21 cellular contexts compared by ENCODE assay signal in genomic region chr6:97917369-97917768, GRCh38.
DNase-seq lines count a peak whose midpoint lies in the region; ATAC-seq, FAIRE-seq and TF ChIP-seq lines count a peak whose summit lies in the region.
"Had no signal": no experiment of that assay in that cellular context is flagged by ENCODE, and none has a peak within 500 bp of the region (broad histone marks: within the 10 kb centered on the region; RNA-seq: fewer than 3 reads in every experiment).

No MANE protein-coding gene starts in this region.

- TF ChIP-seq CTCF in H9 (conservative IDR thresholded peaks at IDR 0.05) (no peak), H1 (IDR thresholded peaks at IDR 0.05; ENCODE audit: control extremely low read depth in 1 of 3, insufficient read depth in 1 of 3, low read depth in 1 of 3, low read length in 3 of 3) (no peak), nephron progenitor cell (IDR thresholded peaks at IDR 0.05) (no peak)

- H3T11ph ChIP-seq in H9 (ENCODE audit: low read length), result no peak overlapping the region

- CTCF ChIA-PET in H1 (lab: Charles Lee; ENCODE audit: partially characterized antibody), result interaction anchor here (0.6 to 2.1 kb wide), 2 partner anchors 123 to 212 kb away, joined by 4 to 7 read pairs; no protein-coding TSS in a partner anchor

- no peak for TF ChIP-seq EP300 in H1 (IDR thresholded peaks at IDR 0.05; ENCODE audit: borderline replicate concordance in 1 of 2, low read depth in 2 of 2, low read length in 2 of 2)

- H3K36me3 Mint-ChIP-seq in H9 (ENCODE audit: insufficient read depth in 1 of 3, low read depth in 3 of 3), result no peaks in the 10 kb centered on the region
- no peaks in the 10 kb centered on the region for H3K36me3 Mint-ChIP-seq in nephron progenitor cell (ENCODE audit: low read depth)
- H3K36me3 Mint-ChIP-seq in stimulated activated memory B cell treated with anti-CD40 and anti-IgM and Interleukin-4, amounts not matched to agents 10 μg/mL and 1 μg/mL and 100 μg/mL, for 72 hours, result no peaks in the 10 kb centered on the region
- H3K36me3 Mint-ChIP-seq: CD4-positive, CD25-positive, alpha-beta regulatory T cell had no signal

- H3K79me2 ChIP-seq in H9 (ENCODE audit: insufficient read depth, low read length), result no peaks in the 10 kb centered on the region
- no peaks in the 10 kb centered on the region for H3K79me2 ChIP-seq in H1 (ENCODE audit: control insufficient read depth in 1 of 2, insufficient read depth in 2 of 2, low read length in 2 of 2)

- H2BK5ac ChIP-seq in H9 (ENCODE audit: insufficient read length, low read length), result no peak overlapping the region
- no peak overlapping the region for H2BK5ac ChIP-seq in H1 (ENCODE audit: low read depth, low read length)

- no peak overlapping the region for H3K4me3 Mint-ChIP-seq in H9
- H3K4me3 Mint-ChIP-seq in nephron progenitor cell, result no peak overlapping the region
- no peak overlapping the region for H3K4me3 Mint-ChIP-seq in stimulated activated memory B cell treated with anti-CD40 and anti-IgM and Interleukin-4, amounts not matched to agents 10 μg/mL and 1 μg/mL and 100 μg/mL, for 72 hours
- H3K4me3 Mint-ChIP-seq: CD4-positive, CD25-positive, alpha-beta regulatory T cell had no signal

- no peaks in the 10 kb centered on the region for H3K27me3 Mint-ChIP-seq in H9 (ENCODE audit: low read depth)
- peaks cover 3% of the 10 kb centered on the region for H3K27me3 Mint-ChIP-seq in nephron progenitor cell (ENCODE audit: low read depth, poor library complexity)
- no peaks in the 10 kb centered on the region for H3K27me3 Mint-ChIP-seq in stimulated activated memory B cell treated with anti-CD40 and anti-IgM and Interleukin-4, amounts not matched to agents 10 μg/mL and 1 μg/mL and 100 μg/mL, for 72 hours

- H3K4me2 ChIP-seq in H9 (ENCODE audit: insufficient read depth, insufficient read length, low read length) (no peak overlapping the region), H1 (ENCODE audit: insufficient read depth in 1 of 2, low read depth in 2 of 2, low read length in 2 of 2) (no peak overlapping the region)
- H3K4me2 ChIP-seq: BLaER1, SK-N-SH had no signal

- H4K91ac ChIP-seq in H9 (ENCODE audit: insufficient read length, low read depth, low read length), result no peak overlapping the region
- H4K91ac ChIP-seq in H1 (replicated peaks; ENCODE audit: insufficient read length, low read length), result no peak overlapping the region

- H3K18ac ChIP-seq in H9 (ENCODE audit: insufficient read length, low read depth, low read length) (no peak overlapping the region), H1 (ENCODE audit: extremely low read depth, low read length) (no peak overlapping the region; the same call in 1 of the 2 replicates)

- WGBS in H9 (ENCODE audit: extremely low coverage, insufficient read length, low lambda C conversion rate), result no CpG with 5 or more reads among the region's 1 CpG
- WGBS in H1 (ENCODE audit: extremely low coverage in 1 of 2, insufficient coverage in 1 of 2, insufficient read length in 1 of 2, insufficient replicate concordance in 2 of 2, low coverage in 1 of 2, low lambda C conversion rate in 2 of 2, missing lambda C conversion rate in 1 of 2), 2 experiments, result 89% methylated on average over 1 of the region's 1 CpG; no CpG with 5 or more reads in 1 of the 2 experiments

- H3K14ac ChIP-seq in H9 (ENCODE audit: insufficient read depth, low read length) (no peak overlapping the region), H1 (ENCODE audit: insufficient read length) (no peak overlapping the region)

- POLR2A ChIA-PET in H1 (lab: Charles Lee; ENCODE audit: partially characterized antibody), result no interaction called here

- H3K23me2 ChIP-seq in H9 (ENCODE audit: insufficient read length, low read depth, low read length, poor library complexity, severe bottlenecking) (no peaks in the 10 kb centered on the region), H1 (ENCODE audit: low read depth, low read length) (no peaks in the 10 kb centered on the region)

- H3K56ac ChIP-seq in H9 (ENCODE audit: insufficient read length, low read depth, low read length) (no peak overlapping the region), H1 (replicated peaks; ENCODE audit: insufficient read length, low read depth, low read length) (no peak overlapping the region)

- H4K20me1 ChIP-seq in H9 (ENCODE audit: control insufficient read depth, insufficient read depth, insufficient read length), result no peaks in the 10 kb centered on the region
- no peaks in the 10 kb centered on the region for H4K20me1 ChIP-seq in H1 (replicated peaks in 1 of 2; ENCODE audit: control insufficient read depth in 1 of 2, insufficient read depth in 2 of 2, low read length in 2 of 2)
- H4K20me1 ChIP-seq: BLaER1 had no signal

- H4K8ac ChIP-seq in H9 (replicated peaks; ENCODE audit: insufficient read length, low read depth, low read length) (no peak overlapping the region), H1 (ENCODE audit: extremely low read depth, insufficient read depth, low read length) (no peak overlapping the region)

- no peaks in the 10 kb centered on the region for H3K9me3 Mint-ChIP-seq in H9
- H3K9me3 Mint-ChIP-seq in nephron progenitor cell, result no peaks in the 10 kb centered on the region
- H3K9me3 Mint-ChIP-seq in stimulated activated memory B cell treated with anti-CD40 and anti-IgM and Interleukin-4, amounts not matched to agents 10 μg/mL and 1 μg/mL and 100 μg/mL, for 72 hours, result no peaks in the 10 kb centered on the region

- H3K9ac ChIP-seq in H9 (ENCODE audit: extremely low read depth, insufficient read length, low read length) (no peak overlapping the region), H1 (replicated peaks in 1 of 4; ENCODE audit: extremely low read depth in 1 of 4, low read depth in 3 of 4, low read length in 3 of 4) (no peak overlapping the region; a peak in 1 of 7 replicates)
- H3K9ac ChIP-seq: BLaER1, SK-N-SH had no signal

- no peak overlapping the region for H2AFZ ChIP-seq in H9 (ENCODE audit: low read length)
- peak overlapping the region; percentile 87 for H2AFZ ChIP-seq in H1 (ENCODE audit: low read length)

- H2BK20ac ChIP-seq in H9 (ENCODE audit: low read depth, low read length, poor library complexity, severe bottlenecking), result no peak overlapping the region
- H2BK20ac ChIP-seq in H1 (ENCODE audit: low read length), result peak overlapping the region; percentile 68; the same call in 1 of the 2 replicates

- no peak for TF ChIP-seq RAD21 in H1 (IDR thresholded peaks at IDR 0.05 in 1 of 2, conservative IDR thresholded peaks at IDR 0.05 in 1 of 2; ENCODE audit: low read depth in 2 of 2, low read length in 2 of 2)

- H2AK5ac ChIP-seq in H9 (ENCODE audit: insufficient read length, low read length) (no peak overlapping the region), H1 (ENCODE audit: low read depth, low read length) (no peak overlapping the region)

- H3K4ac ChIP-seq in H9 (ENCODE audit: low read depth, low read length) (no peak overlapping the region), H1 (replicated peaks; ENCODE audit: insufficient read length, low read depth, low read length) (no peak overlapping the region)

- H3K4me1 ChIP-seq in H9 (ENCODE audit: insufficient read depth, low read length) (peaks cover 10% of the 10 kb centered on the region; the same call in 1 of the 2 replicates), H1 (replicated peaks in 1 of 4; ENCODE audit: control insufficient read depth in 3 of 4, insufficient read depth in 4 of 4, low read length in 3 of 4) (peaks cover 0 to 14% (median 4%) of the 10 kb centered on the region in 4 experiments; a peak in 5 of 7 replicates)
- H3K4me1 ChIP-seq: BLaER1 had no signal

- H4K5ac ChIP-seq in H9 (ENCODE audit: insufficient read length, low read depth, low read length), result no peak overlapping the region
- H4K5ac ChIP-seq in H1 (ENCODE audit: insufficient read length, low read depth, low read length), result no peak overlapping the region

- no peak for DNase-seq in H9
- no peak for DNase-seq in H1 (ENCODE audit: low read depth in 1 of 2, low spot score in 2 of 2)
- peak; percentile 5 for DNase-seq in nephron progenitor cell
- no peak for DNase-seq in NCI-H526 (lab: John Stamatoyannopoulos, UW)
- DNase-seq: CD4-positive, CD25-positive, alpha-beta regulatory T cell; GOT3; NCI-H1048; NCI-H1417; NCI-H1694 treated with DMSO at 0.1 percent for 48 hours; NCI-H2081; NCI-H2227 treated with DMSO at 0.1 percent for 48 hours; NK-92 treated with Interleukin-12 subunit alpha and Interleukin-12 subunit beta, amount 100 ng/mL, for 24 hours; PC-3; SK-N-SH had no signal

- H2BK15ac ChIP-seq in H9 (ENCODE audit: low read depth, low read length) (no peak overlapping the region), H1 (ENCODE audit: low read length) (no peak overlapping the region)

- H3K23ac ChIP-seq in H9 (ENCODE audit: insufficient read length, low read depth, low read length) (no peak overlapping the region), H1 (ENCODE audit: insufficient read length) (no peak overlapping the region)

- FAIRE-seq in H1 (lab: Jason Lieb, UNC), result no peak
- FAIRE-seq: A204.1, GM18507 had no signal

- no peaks in the 10 kb centered on the region for H3K36me3 ChIP-seq in H1 (ENCODE audit: control insufficient read depth in 2 of 4, insufficient read depth in 4 of 4, low read length in 3 of 4)
- H3K36me3 ChIP-seq: BLaER1 had no signal

- no peak for TF ChIP-seq POLR2A in H1 (IDR thresholded peaks at IDR 0.05; ENCODE audit: control extremely low read depth in 1 of 2, low read depth in 2 of 2, low read length in 2 of 2)

- ATAC-seq in stimulated activated memory B cell treated with anti-CD40 and anti-IgM and Interleukin-4, amounts not matched to agents 10 μg/mL and 1 μg/mL and 100 μg/mL, for 72 hours, result peak; percentile 24
- no peak for ATAC-seq in HG02610 (IDR thresholded peaks at IDR 0.05; ENCODE audit: unreplicated experiment)
- ATAC-seq in GM21360 (IDR thresholded peaks at IDR 0.05; ENCODE audit: unreplicated experiment), result no peak
- ATAC-seq: HCT116, PC-3 had no signal

- H3K9me3 ChIP-seq in H9 (ENCODE audit: control insufficient read depth, low read depth, low read length) (no peaks in the 10 kb centered on the region), H1 (ENCODE audit: insufficient read depth in 2 of 2, low read depth in 1 of 2, low read length in 1 of 2) (no peaks in the 10 kb centered on the region)
- H3K9me3 ChIP-seq: BLaER1, SK-N-SH had no signal

- no peak overlapping the region for H2BK120ac ChIP-seq in H9 (ENCODE audit: low read depth, low read length, poor library complexity, severe bottlenecking)
- H2BK120ac ChIP-seq in H1 (replicated peaks; ENCODE audit: low read depth, low read length), result no peak overlapping the region

- no peak overlapping the region for H3K27ac ChIP-seq in H9 (ENCODE audit: insufficient read length, low read depth, low read length)
- H3K27ac ChIP-seq in H1 (ENCODE audit: low read depth, low read length), result no peak overlapping the region
- H3K27ac ChIP-seq: BLaER1 had no signal

- no peak overlapping the region for H3K4me3 ChIP-seq in H1 (ENCODE audit: extremely low read depth in 1 of 4, insufficient read depth in 2 of 4, low read depth in 3 of 4, low read length in 4 of 4)
- H3K4me3 ChIP-seq: BLaER1 had no signal

- H3K27ac Mint-ChIP-seq in H9 (peak overlapping the region in 2 of 3 experiments; percentile 47 to 72; a peak in 3 of 7 replicates), nephron progenitor cell (no peak overlapping the region)
- no peak overlapping the region for H3K27ac Mint-ChIP-seq in stimulated activated memory B cell treated with anti-CD40 and anti-IgM and Interleukin-4, amounts not matched to agents 10 μg/mL and 1 μg/mL and 100 μg/mL, for 72 hours

- H2BK12ac ChIP-seq in H9 (ENCODE audit: insufficient read length, low read depth, low read length) (no peak overlapping the region), H1 (ENCODE audit: low read depth, low read length) (no peak overlapping the region)

- no peaks in the 10 kb centered on the region for H3K79me1 ChIP-seq in H9 (ENCODE audit: insufficient read depth, low read depth, low read length, poor library complexity, severe bottlenecking)
- no peaks in the 10 kb centered on the region for H3K79me1 ChIP-seq in H1 (ENCODE audit: low read depth, low read length)

- H3K27me3 ChIP-seq in H9 (ENCODE audit: insufficient read depth, low read length), result no peaks in the 10 kb centered on the region
- H3K27me3 ChIP-seq in H1 (replicated peaks in 1 of 4; ENCODE audit: control insufficient read depth in 3 of 4, extremely low read depth in 1 of 4, insufficient read depth in 3 of 4, low read length in 3 of 4), result no peaks in the 10 kb centered on the region
- H3K27me3 ChIP-seq: BLaER1 had no signal

- H3K4me1 Mint-ChIP-seq in H9 (peaks cover 28 to 39% of the 10 kb centered on the region in 2 experiments), nephron progenitor cell (peaks cover 6% of the 10 kb centered on the region)
- H3K4me1 Mint-ChIP-seq in stimulated activated memory B cell treated with anti-CD40 and anti-IgM and Interleukin-4, amounts not matched to agents 10 μg/mL and 1 μg/mL and 100 μg/mL, for 72 hours, result no peaks in the 10 kb centered on the region
- H3K4me1 Mint-ChIP-seq: CD4-positive, CD25-positive, alpha-beta regulatory T cell had no signal

Comparison
In these comparisons a context has a peak if more than half of its experiments do, and no peak if none do; other contexts are left out.
1. H3K27ac Mint-ChIP-seq: peak in H9 (2 of 3); none in nephron progenitor cell (single experiment) and stimulated activated memory B cell treated with anti-CD40 and anti-IgM and Interleukin-4, amounts not matched to agents 10 μg/mL and 1 μg/mL and 100 μg/mL, for 72 hours (single experiment).